ENCODE assay signal across 8 cellular contexts in the genomic region with DNA sequence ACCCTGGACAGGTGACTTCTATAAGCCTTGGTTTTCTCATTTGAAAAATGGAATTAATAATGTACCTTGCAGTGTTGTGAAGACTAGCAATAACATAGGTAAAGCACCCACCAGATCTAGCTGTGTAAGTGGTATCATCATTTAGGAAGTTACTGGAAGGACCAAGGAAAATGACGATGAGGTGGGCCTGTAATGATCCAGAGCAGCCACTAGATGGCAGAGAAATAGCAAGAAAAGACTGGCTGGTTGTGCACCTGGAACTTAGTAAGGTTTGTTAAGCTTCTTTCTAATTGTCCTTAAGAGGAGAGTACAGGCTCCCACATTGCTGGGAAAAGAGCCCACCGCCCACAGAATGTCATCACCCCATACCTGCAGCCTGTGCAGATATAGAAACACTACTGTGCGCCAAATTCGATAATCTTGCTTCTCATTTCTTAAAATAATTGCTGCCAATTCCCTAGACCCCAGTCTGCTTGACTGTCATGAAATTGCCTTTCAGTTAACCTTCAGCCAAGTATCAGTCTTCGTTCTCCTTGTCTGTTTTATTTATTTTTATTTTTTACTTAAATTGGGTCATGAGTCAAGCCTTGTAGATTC. TPM values are rescaled to one million over a fixed set of nuclear protein-coding genes. Genes with fewer than 3 reads are reported as not detected.
DNase-seq lines count a peak whose midpoint lies in the region; ATAC-seq and TF ChIP-seq lines count a peak whose summit lies in the region.

No MANE protein-coding gene starts in this region.

- ATAC-seq in stimulated activated naive B cell treated with anti-CD40 and anti-IgM and Interleukin-4, amounts not matched to agents 10 μg/mL and 1 μg/mL and 100 μg/mL, for 72 hours (replicated peaks): peak; percentile 42 to 55
- no peak for ATAC-seq in HG03045 (IDR thresholded peaks at IDR 0.05; ENCODE audit: unreplicated experiment)

- TF ChIP-seq CTCF in HFFc6 (IDR thresholded peaks at IDR 0.05): peak; percentile 91

- no peak overlapping the region for H3K27ac Mint-ChIP-seq in HFFc6
- peak overlapping the region; percentile 91 for H3K27ac Mint-ChIP-seq in stimulated activated naive B cell treated with anti-CD40 and anti-IgM and Interleukin-4, amounts not matched to agents 10 μg/mL and 1 μg/mL and 100 μg/mL, for 72 hours

- H3K27me3 Mint-ChIP-seq in HFFc6 (ENCODE audit: insufficient read depth): peaks cover 1% of the 10 kb centered on the region; the same call in 1 of the 2 replicates
- H3K27me3 Mint-ChIP-seq in stimulated activated naive B cell treated with anti-CD40 and anti-IgM and Interleukin-4, amounts not matched to agents 10 μg/mL and 1 μg/mL and 100 μg/mL, for 72 hours: no peaks in the 10 kb centered on the region

- no peak overlapping the region for H3K9ac ChIP-seq in adipocyte (ENCODE audit: low read length)

- peaks cover 15% of the 10 kb centered on the region; the same call in 1 of the 2 replicates for H3K36me3 Mint-ChIP-seq in HFFc6 (ENCODE audit: low read depth)
- peaks cover 38 to 50% of the 10 kb centered on the region in 2 donors for H3K36me3 Mint-ChIP-seq in stimulated activated naive B cell treated with anti-CD40 and anti-IgM and Interleukin-4, amounts not matched to agents 10 μg/mL and 1 μg/mL and 100 μg/mL, for 72 hours

- peaks cover 9% of the 10 kb centered on the region for H3K4me1 ChIP-seq in adipocyte (ENCODE audit: control insufficient read depth, insufficient read depth, low read length)

- H3K4me3 Mint-ChIP-seq in HFFc6: no peak overlapping the region
- H3K4me3 Mint-ChIP-seq in stimulated activated naive B cell treated with anti-CD40 and anti-IgM and Interleukin-4, amounts not matched to agents 10 μg/mL and 1 μg/mL and 100 μg/mL, for 72 hours: no peak overlapping the region

- H3K4me1 Mint-ChIP-seq in HFFc6 (ENCODE audit: low read depth): peaks cover 44% of the 10 kb centered on the region
- peaks cover 31 to 40% of the 10 kb centered on the region in 2 donors for H3K4me1 Mint-ChIP-seq in stimulated activated naive B cell treated with anti-CD40 and anti-IgM and Interleukin-4, amounts not matched to agents 10 μg/mL and 1 μg/mL and 100 μg/mL, for 72 hours

- no peaks in the 10 kb centered on the region for H3K27me3 ChIP-seq in adipocyte (replicated peaks; ENCODE audit: control insufficient read depth, insufficient read depth, low read length)

- peaks cover 44% of the 10 kb centered on the region for H3K36me3 ChIP-seq in adipocyte (ENCODE audit: control insufficient read depth, insufficient read depth, low read length, severe bottlenecking)

- peak; percentile 26 for DNase-seq in DMS153 treated with DMSO at 0.1 percent for 48 hours (lab: John Stamatoyannopoulos, UW; ENCODE audit: unreplicated experiment)
- peak; percentile 39 for DNase-seq in HFFc6
- DNase-seq in NCI-H82 treated with DMSO at 0.1 percent for 48 hours (lab: John Stamatoyannopoulos, UW; ENCODE audit: unreplicated experiment): peak; percentile 64
- peak; percentile 79 for DNase-seq in adipocyte (ENCODE audit: low read depth)
- peak; percentile 23 for DNase-seq in iPS DF 19.7 (ENCODE audit: low read depth, low spot score)
- no peak for DNase-seq in stimulated activated naive B cell treated with anti-CD40 and anti-IgM and Interleukin-4, amounts not matched to agents 10 μg/mL and 1 μg/mL and 100 μg/mL, for 72 hours
- no peak for DNase-seq in stimulated activated CD8-positive, alpha-beta memory T cell treated with anti-CD3 and anti-CD28 coated beads, Interleukin-4, amount 100 ng/mL, for 48 hours

- no peak overlapping the region for H3K4me3 ChIP-seq in adipocyte (ENCODE audit: low read length)

- no peaks in the 10 kb centered on the region for H3K9me3 Mint-ChIP-seq in HFFc6
- H3K9me3 Mint-ChIP-seq in stimulated activated naive B cell treated with anti-CD40 and anti-IgM and Interleukin-4, amounts not matched to agents 10 μg/mL and 1 μg/mL and 100 μg/mL, for 72 hours: peaks cover 0 to 3% of the 10 kb centered on the region in 2 donors

- H3K9me3 ChIP-seq in adipocyte (ENCODE audit: control insufficient read depth, low read length): no peaks in the 10 kb centered on the region

RNA-seq across cellular contexts. Expression of gene WNT4, which starts 37.2 kb away (rescaled TPM):
- not detected for total RNA-seq in HFFc6 (2021; fragmentation: NEBNext Ultra II Directional; extraction: Animal tissue kit (Norgen Biotek cat#: 25700))

RNA-seq across cellular contexts. Expression of gene CDC42, which starts 53.2 kb away (rescaled TPM):
- 100 to 1,000 TPM; 273 to 298 (median 280) TPM for total RNA-seq in HFFc6 (2021; fragmentation: NEBNext Ultra II Directional; extraction: Animal tissue kit (Norgen Biotek cat#: 25700))

Comparison
In these comparisons a context has a peak if more than half of its experiments do, and no peak if none do; other contexts are left out.
1. DNase-seq: peak in DMS153 treated with DMSO at 0.1 percent for 48 hours (single experiment), HFFc6 (single experiment), NCI-H82 treated with DMSO at 0.1 percent for 48 hours (single experiment), adipocyte (single experiment) and iPS DF 19.7 (single experiment); none in stimulated activated naive B cell treated with anti-CD40 and anti-IgM and Interleukin-4, amounts not matched to agents 10 μg/mL and 1 μg/mL and 100 μg/mL, for 72 hours (single experiment) and stimulated activated CD8-positive, alpha-beta memory T cell treated with anti-CD3 and anti-CD28 coated beads, Interleukin-4, amount 100 ng/mL, for 48 hours (single experiment).